Comparison of ENCODE assay signal across 2 cellular contexts in genomic region chr1:178928985-178929384, GRCh38.
TF ChIP-seq lines count a peak whose summit lies in the region.

No MANE protein-coding gene starts in this region.

TF ChIP-seq in GM23338, 12 proteins besides CTCF, POLR2A, EP300 and RAD21:
- no peak for TF ChIP-seq NANOG (IDR thresholded peaks at IDR 0.05; ENCODE audit: borderline replicate concordance)
- no peak for TF ChIP-seq ZNF462 (CRISPR knock-in tag; IDR thresholded peaks at IDR 0.05)
- no peak for TF ChIP-seq EZH2 (IDR thresholded peaks at IDR 0.05; ENCODE audit: low read depth, unreplicated experiment)
- no peak for TF ChIP-seq REST (IDR thresholded peaks at IDR 0.05; ENCODE audit: unreplicated experiment)
- no peak for TF ChIP-seq ZNF114 (CRISPR knock-in tag; IDR thresholded peaks at IDR 0.05)
- no peak for TF ChIP-seq ZNF331 (CRISPR knock-in tag; IDR thresholded peaks at IDR 0.05; ENCODE audit: low read depth)
- TF ChIP-seq POLR2AphosphoS5 (IDR thresholded peaks at IDR 0.05; ENCODE audit: low read depth): no peak
- no peak for TF ChIP-seq EZH2phosphoT487 (IDR thresholded peaks at IDR 0.05; ENCODE audit: unreplicated experiment)
- TF ChIP-seq STAT1 (IDR thresholded peaks at IDR 0.05; ENCODE audit: unreplicated experiment): no peak
- TF ChIP-seq CREB1 (CRISPR knock-in tag; IDR thresholded peaks at IDR 0.05; ENCODE audit: low read depth): no peak
- no peak for TF ChIP-seq ETS1 (IDR thresholded peaks at IDR 0.05)
- no peak for TF ChIP-seq JUNB (IDR thresholded peaks at IDR 0.05; ENCODE audit: unreplicated experiment)

TF ChIP-seq in SK-N-SH, 30 proteins besides CTCF, POLR2A, EP300 and RAD21:
- TF ChIP-seq IRF3 (IDR thresholded peaks at IDR 0.05; ENCODE audit: low read depth, low read length): no peak
- no peak for TF ChIP-seq NRF1 (IDR thresholded peaks at IDR 0.05; ENCODE audit: low read depth, low read length)
- TF ChIP-seq RFX5 (IDR thresholded peaks at IDR 0.05; ENCODE audit: low read length): no peak
- TF ChIP-seq RXRA (IDR thresholded peaks at IDR 0.05; ENCODE audit: borderline replicate concordance, low read depth): no peak
- no peak for TF ChIP-seq SIN3A (IDR thresholded peaks at IDR 0.05; ENCODE audit: borderline replicate concordance, low read depth, low read length)
- no peak for TF ChIP-seq MXI1 (IDR thresholded peaks at IDR 0.05; ENCODE audit: low read depth, low read length)
- TF ChIP-seq CHD2 (IDR thresholded peaks at IDR 0.05; ENCODE audit: low read length, partially characterized antibody): no peak
- TF ChIP-seq POLR2AphosphoS5 (IDR thresholded peaks at IDR 0.05; ENCODE audit: low read depth, low read length): no peak
- no peak for TF ChIP-seq FOXJ3 (CRISPR knock-in tag; IDR thresholded peaks at IDR 0.05)
- no peak for TF ChIP-seq YY1 (IDR thresholded peaks at IDR 0.05; ENCODE audit: low read depth)
TF ChIP-seq in SK-N-SH: peak in this region for 0.
